ENCODE assay signal across 8 cellular contexts in genomic region chr9:78030553-78031270, GRCh38. TPM values are rescaled to one million over a fixed set of nuclear protein-coding genes. Genes with fewer than 3 reads are reported as not detected.
DNase-seq lines count a peak whose midpoint lies in the region; ATAC-seq and TF ChIP-seq lines count a peak whose summit lies in the region.

No MANE protein-coding gene starts in this region.

- ATAC-seq in HG03354 (IDR thresholded peaks at IDR 0.05; ENCODE audit: poor library complexity, severe bottlenecking, unreplicated experiment) = no peak

- peak overlapping the region; percentile 69 for H3K4me3 ChIP-seq in epithelial cell of esophagus (ENCODE audit: low read length)

- no peak for TF ChIP-seq CTCF in epithelial cell of esophagus (IDR thresholded peaks at IDR 0.05; ENCODE audit: insufficient read depth, low read depth, low read length, missing control alignments)

- DNase-seq in GDM1 (lab: John Stamatoyannopoulos, UW) = peak; percentile 49
- peak; percentile 47 for DNase-seq in NCI-H2171 treated with DMSO at 0.1 percent for 48 hours (lab: John Stamatoyannopoulos, UW)
- peak; percentile 56 for DNase-seq in activated T-cell treated with anti-CD3 and anti-CD28 coated beads for 1 hour (ENCODE audit: low read depth)
- peak; percentile 41 for DNase-seq in epithelial cell of esophagus (ENCODE audit: low read depth)
- peak; percentile 35 for DNase-seq in mucosa of gallbladder (ENCODE audit: low spot score)
- DNase-seq in stimulated activated CD8-positive, alpha-beta memory T cell treated with anti-CD3 and anti-CD28 coated beads, Interleukin-4, amount 100 ng/mL, for 48 hours = peak; percentile 67
- DNase-seq in mesenteric fat pad (ENCODE audit: low spot score) = no peak

RNA-seq across cellular contexts. Expression of gene GNAQ, which starts 0.9 kb away (rescaled TPM):
- 83.6 TPM for total RNA-seq in mucosa of gallbladder
- total RNA-seq in mesenteric fat pad = 115 TPM
